Comparison of ENCODE assay signal across 27 cellular contexts in genomic region chr9:109481747-109482325, GRCh38.
"Had no signal": no experiment of that assay in that cellular context is flagged by ENCODE, and none has a peak within 500 bp of the region (broad histone marks: within the 10 kb centered on the region; RNA-seq: fewer than 3 reads in every experiment).

No MANE protein-coding gene starts in this region.

- FAIRE-seq: endometrium, frontal cortex, kidney, pancreas had no signal

- ATAC-seq: esophagus mucosa; left colon; left ventricle myocardium superior; pancreas; sciatic nerve; stimulated activated memory B cell treated with anti-CD40 and anti-IgM and Interleukin-4, amounts not matched to agents 10 μg/mL and 1 μg/mL and 100 μg/mL, for 72 hours; stimulated activated naive CD8-positive, alpha-beta T cell treated with anti-CD3 and anti-CD28 coated beads, Interleukin-15, amount 100 ng/mL, for 72 hours had no signal

- DNase-seq: cortex of kidney; dorsolateral prefrontal cortex; effector CD8-positive, alpha-beta T cell; immature natural killer cell; kidney; left colon; left ventricle myocardium superior; mesendoderm; naive B cell; occipital lobe; pancreas; retina; spleen; stimulated activated CD4-positive, alpha-beta T cell treated with anti-CD3 and anti-CD28 coated beads, Interleukin-15, amount 100 ng/mL, for 24 hours; stimulated activated CD4-positive, alpha-beta T cell treated with anti-CD3 and anti-CD28 coated beads, Interleukin-1b, Interleukin-23, amount 100 ng/mL, for 48 hours; stimulated activated CD4-positive, alpha-beta T cell treated with anti-CD3 and anti-CD28 coated beads, Interleukin-4, amount 100 ng/mL, for 24 hours; stimulated activated naive CD8-positive, alpha-beta T cell treated with anti-CD3 and anti-CD28 coated beads, Interleukin-15, amount 100 ng/mL, for 72 hours; transverse colon had no signal

- H3K4me1 ChIP-seq: spleen had no signal

- H3K4me1 Mint-ChIP-seq: immature natural killer cell; naive B cell; stimulated activated memory B cell treated with anti-CD40 and anti-IgM and Interleukin-4, amounts not matched to agents 10 μg/mL and 1 μg/mL and 100 μg/mL, for 72 hours had no signal

- H3K4me3 ChIP-seq: dorsolateral prefrontal cortex, lung, pancreas, spleen, thoracic aorta, transverse colon had no signal

- H3K9me3 Mint-ChIP-seq: immature natural killer cell; naive B cell; nephron; stimulated activated memory B cell treated with anti-CD40 and anti-IgM and Interleukin-4, amounts not matched to agents 10 μg/mL and 1 μg/mL and 100 μg/mL, for 72 hours; stimulated activated naive CD8-positive, alpha-beta T cell treated with anti-CD3 and anti-CD28 coated beads, Interleukin-15, amount 100 ng/mL, for 72 hours had no signal

- H3K27me3 ChIP-seq: pancreas, transverse colon had no signal

- H3K9me3 ChIP-seq: pancreas, spleen, thoracic aorta, transverse colon had no signal

- H3K27ac Mint-ChIP-seq: immature natural killer cell; nephron; progenitor cell of endocrine pancreas; stimulated activated memory B cell treated with anti-CD40 and anti-IgM and Interleukin-4, amounts not matched to agents 10 μg/mL and 1 μg/mL and 100 μg/mL, for 72 hours; stimulated activated naive CD8-positive, alpha-beta T cell treated with anti-CD3 and anti-CD28 coated beads, Interleukin-15, amount 100 ng/mL, for 72 hours had no signal

- H3K36me3 Mint-ChIP-seq: immature natural killer cell; naive B cell; stimulated activated memory B cell treated with anti-CD40 and anti-IgM and Interleukin-4, amounts not matched to agents 10 μg/mL and 1 μg/mL and 100 μg/mL, for 72 hours had no signal

- H3K27ac ChIP-seq: dorsolateral prefrontal cortex, pancreas, spleen, transverse colon had no signal

- H3K36me3 ChIP-seq: pancreas, spleen, thoracic aorta, transverse colon had no signal

- H3K4me3 Mint-ChIP-seq: immature natural killer cell; naive B cell; nephron; stimulated activated memory B cell treated with anti-CD40 and anti-IgM and Interleukin-4, amounts not matched to agents 10 μg/mL and 1 μg/mL and 100 μg/mL, for 72 hours; stimulated activated naive CD8-positive, alpha-beta T cell treated with anti-CD3 and anti-CD28 coated beads, Interleukin-15, amount 100 ng/mL, for 72 hours had no signal
